16 cellular contexts compared by ENCODE assay signal in genomic region chr11:44583353-44583669, GRCh38. TPM values are rescaled to one million over a fixed set of nuclear protein-coding genes. Genes with fewer than 3 reads are reported as not detected.
DNase-seq lines count a peak whose midpoint lies in the region; ATAC-seq and TF ChIP-seq lines count a peak whose summit lies in the region.
"Had no signal": no experiment of that assay in that cellular context is flagged by ENCODE, and none has a peak within 500 bp of the region (broad histone marks: within the 10 kb centered on the region; RNA-seq: fewer than 3 reads in every experiment).

No MANE protein-coding gene starts in this region.

- H3K36me3 Mint-ChIP-seq in T-helper 2 cell treated with Interferon-gamma antibody and Interleukin-4, amounts not matched to agents 5 μg/mL and 100 μg/mL, for 36 hours (ENCODE audit: low read depth) = peaks cover 71% of the 10 kb centered on the region
- peaks cover 83% of the 10 kb centered on the region for H3K36me3 Mint-ChIP-seq in stimulated activated naive CD8-positive, alpha-beta T cell treated with anti-CD3 and anti-CD28 coated beads, Interleukin-15, Interleukin-2, amounts not matched to agents 100 ng/mL and 50 ng/mL, for 24 hours (ENCODE audit: low read depth)
- peaks cover 5% of the 10 kb centered on the region for H3K36me3 Mint-ChIP-seq in endothelial cell (ENCODE audit: low read depth, unreplicated experiment)

- WGBS in stomach, 5 donors = 94 to 100% (median 96%) methylated on average over 2 of the region's 2 CpGs

- TF ChIP-seq POLR2A in stomach (IDR thresholded peaks at IDR 0.05) = no peak

- TF ChIP-seq CTCF in endothelial cell (IDR thresholded peaks at IDR 0.05; ENCODE audit: unreplicated experiment) (no peak), stomach (IDR thresholded peaks at IDR 0.05) (no peak)

- H3K36me3 ChIP-seq in stomach = peaks cover 0 to 30% (median 15%) of the 10 kb centered on the region in 4 donors

- H3K9me3 Mint-ChIP-seq in T-helper 2 cell treated with Interferon-gamma antibody and Interleukin-4, amounts not matched to agents 5 μg/mL and 100 μg/mL, for 36 hours = peaks cover 9% of the 10 kb centered on the region
- H3K9me3 Mint-ChIP-seq in stimulated activated naive CD8-positive, alpha-beta T cell treated with anti-CD3 and anti-CD28 coated beads, Interleukin-15, Interleukin-2, amounts not matched to agents 100 ng/mL and 50 ng/mL, for 24 hours = no peaks in the 10 kb centered on the region
- H3K9me3 Mint-ChIP-seq in stimulated activated naive CD8-positive, alpha-beta T cell treated with anti-CD3 and anti-CD28 coated beads, Interleukin-15, amount 100 ng/mL, for 72 hours = peaks cover 5 to 7% of the 10 kb centered on the region in 2 donors
- peaks cover 7% of the 10 kb centered on the region for H3K9me3 Mint-ChIP-seq in endothelial cell (ENCODE audit: unreplicated experiment)
- H3K9me3 Mint-ChIP-seq: CD8-positive, alpha-beta T cell had no signal

- no peak overlapping the region for H3K4me3 Mint-ChIP-seq in T-helper 2 cell treated with Interferon-gamma antibody and Interleukin-4, amounts not matched to agents 5 μg/mL and 100 μg/mL, for 36 hours
- H3K4me3 Mint-ChIP-seq in stimulated activated naive CD8-positive, alpha-beta T cell treated with anti-CD3 and anti-CD28 coated beads, Interleukin-15, Interleukin-2, amounts not matched to agents 100 ng/mL and 50 ng/mL, for 24 hours = no peak overlapping the region
- H3K4me3 Mint-ChIP-seq in stimulated activated naive CD8-positive, alpha-beta T cell treated with anti-CD3 and anti-CD28 coated beads, Interleukin-15, amount 100 ng/mL, for 72 hours = no peak overlapping the region
- H3K4me3 Mint-ChIP-seq in endothelial cell (ENCODE audit: unreplicated experiment) = no peak overlapping the region
- H3K4me3 Mint-ChIP-seq: CD8-positive, alpha-beta T cell had no signal

- H3K27me3 Mint-ChIP-seq in T-helper 2 cell treated with Interferon-gamma antibody and Interleukin-4, amounts not matched to agents 5 μg/mL and 100 μg/mL, for 36 hours (ENCODE audit: low read depth) = no peaks in the 10 kb centered on the region
- H3K27me3 Mint-ChIP-seq in stimulated activated naive CD8-positive, alpha-beta T cell treated with anti-CD3 and anti-CD28 coated beads, Interleukin-15, Interleukin-2, amounts not matched to agents 100 ng/mL and 50 ng/mL, for 24 hours = no peaks in the 10 kb centered on the region
- H3K27me3 Mint-ChIP-seq in stimulated activated naive CD8-positive, alpha-beta T cell treated with anti-CD3 and anti-CD28 coated beads, Interleukin-15, amount 100 ng/mL, for 72 hours = no peaks in the 10 kb centered on the region
- H3K27me3 Mint-ChIP-seq in endothelial cell (ENCODE audit: unreplicated experiment) = peaks cover 12% of the 10 kb centered on the region

- H3K4me1 Mint-ChIP-seq in T-helper 2 cell treated with Interferon-gamma antibody and Interleukin-4, amounts not matched to agents 5 μg/mL and 100 μg/mL, for 36 hours (ENCODE audit: low read depth) = peaks cover 22% of the 10 kb centered on the region
- peaks cover 70% of the 10 kb centered on the region for H3K4me1 Mint-ChIP-seq in stimulated activated naive CD8-positive, alpha-beta T cell treated with anti-CD3 and anti-CD28 coated beads, Interleukin-15, Interleukin-2, amounts not matched to agents 100 ng/mL and 50 ng/mL, for 24 hours (ENCODE audit: low read depth)
- peaks cover 78% of the 10 kb centered on the region for H3K4me1 Mint-ChIP-seq in stimulated activated naive CD8-positive, alpha-beta T cell treated with anti-CD3 and anti-CD28 coated beads, Interleukin-15, amount 100 ng/mL, for 72 hours
- peaks cover 4% of the 10 kb centered on the region for H3K4me1 Mint-ChIP-seq in endothelial cell (ENCODE audit: unreplicated experiment)

- no peak for DNase-seq in T-helper 2 cell treated with Interferon-gamma antibody and Interleukin-4, amounts not matched to agents 5 μg/mL and 100 μg/mL, for 36 hours (ENCODE audit: low spot score)
- DNase-seq in T-helper 2 cell (no peak), endothelial cell (ENCODE audit: low spot score) (no peak), stomach (no peak)
- no peak for DNase-seq in stimulated activated naive CD8-positive, alpha-beta T cell treated with anti-CD3 and anti-CD28 coated beads, Interleukin-15, amount 100 ng/mL, for 72 hours
- DNase-seq: AML-193; CD8-positive, alpha-beta T cell; DMS79; GOT3; MV-4-11; NCI-H1694 treated with DMSO at 0.1 percent for 48 hours had no signal

- intact Hi-C loops in stomach (cut with DNase I; ENCODE audit: low total_unique reads) = no loop called here

- ATAC-seq in stimulated activated naive CD8-positive, alpha-beta T cell treated with anti-CD3 and anti-CD28 coated beads, Interleukin-15, amount 100 ng/mL, for 72 hours = no peak
- no peak for ATAC-seq in HG03571 (IDR thresholded peaks at IDR 0.05; ENCODE audit: unreplicated experiment)
- ATAC-seq in GM18858 (IDR thresholded peaks at IDR 0.05; ENCODE audit: unreplicated experiment) = no peak
- ATAC-seq: CD8-positive, alpha-beta T cell; HCT116; Panc1 had no signal

- no peaks in the 10 kb centered on the region for H3K27me3 ChIP-seq in stomach

- H3K9me3 ChIP-seq in stomach = peaks cover 0 to 4% (median 3%) of the 10 kb centered on the region in 4 donors

- H3K27ac Mint-ChIP-seq in T-helper 2 cell treated with Interferon-gamma antibody and Interleukin-4, amounts not matched to agents 5 μg/mL and 100 μg/mL, for 36 hours = peak overlapping the region; percentile 52
- peak overlapping the region; percentile 74 for H3K27ac Mint-ChIP-seq in stimulated activated naive CD8-positive, alpha-beta T cell treated with anti-CD3 and anti-CD28 coated beads, Interleukin-15, Interleukin-2, amounts not matched to agents 100 ng/mL and 50 ng/mL, for 24 hours
- H3K27ac Mint-ChIP-seq in stimulated activated naive CD8-positive, alpha-beta T cell treated with anti-CD3 and anti-CD28 coated beads, Interleukin-15, amount 100 ng/mL, for 72 hours = no peak overlapping the region
- H3K27ac Mint-ChIP-seq in endothelial cell (ENCODE audit: unreplicated experiment) = peak overlapping the region; percentile 30
- H3K27ac Mint-ChIP-seq: CD8-positive, alpha-beta T cell had no signal

- no peak overlapping the region for H3K4me3 ChIP-seq in stomach

- peak overlapping the region in 4 of 5 donors; percentile 39 to 81 (median 71) for H3K27ac ChIP-seq in stomach

- TF ChIP-seq EP300 in stomach (IDR thresholded peaks at IDR 0.05) = no peak

- H3K4me1 ChIP-seq in stomach = peaks cover 34 to 67% (median 59%) of the 10 kb centered on the region in 4 donors

RNA-seq across cellular contexts. Expression of gene CD82, which starts 17.8 kb away (rescaled TPM):
- total RNA-seq in endothelial cell (ENCODE audit: unreplicated experiment) = 16.1 TPM
- total RNA-seq in stomach = 10 to 100 TPM in 4 of 5 donors, under 1 TPM in 1; 0.58 to 49.6 (median 24.6) TPM
- 10 to 100 TPM in 2 of 3 donors, 1 to 10 TPM in 1; 9.9 to 54.4 (median 45.1) TPM for polyA plus RNA-seq in stomach

Comparison
In these comparisons a context has a peak if more than half of its experiments do, and no peak if none do; other contexts are left out.
1. H3K27ac Mint-ChIP-seq: peak in T-helper 2 cell treated with Interferon-gamma antibody and Interleukin-4, amounts not matched to agents 5 μg/mL and 100 μg/mL, for 36 hours (single experiment), stimulated activated naive CD8-positive, alpha-beta T cell treated with anti-CD3 and anti-CD28 coated beads, Interleukin-15, Interleukin-2, amounts not matched to agents 100 ng/mL and 50 ng/mL, for 24 hours (single experiment) and endothelial cell (single experiment); none in stimulated activated naive CD8-positive, alpha-beta T cell treated with anti-CD3 and anti-CD28 coated beads, Interleukin-15, amount 100 ng/mL, for 72 hours (0 of 2).